In the genomic region with DNA sequence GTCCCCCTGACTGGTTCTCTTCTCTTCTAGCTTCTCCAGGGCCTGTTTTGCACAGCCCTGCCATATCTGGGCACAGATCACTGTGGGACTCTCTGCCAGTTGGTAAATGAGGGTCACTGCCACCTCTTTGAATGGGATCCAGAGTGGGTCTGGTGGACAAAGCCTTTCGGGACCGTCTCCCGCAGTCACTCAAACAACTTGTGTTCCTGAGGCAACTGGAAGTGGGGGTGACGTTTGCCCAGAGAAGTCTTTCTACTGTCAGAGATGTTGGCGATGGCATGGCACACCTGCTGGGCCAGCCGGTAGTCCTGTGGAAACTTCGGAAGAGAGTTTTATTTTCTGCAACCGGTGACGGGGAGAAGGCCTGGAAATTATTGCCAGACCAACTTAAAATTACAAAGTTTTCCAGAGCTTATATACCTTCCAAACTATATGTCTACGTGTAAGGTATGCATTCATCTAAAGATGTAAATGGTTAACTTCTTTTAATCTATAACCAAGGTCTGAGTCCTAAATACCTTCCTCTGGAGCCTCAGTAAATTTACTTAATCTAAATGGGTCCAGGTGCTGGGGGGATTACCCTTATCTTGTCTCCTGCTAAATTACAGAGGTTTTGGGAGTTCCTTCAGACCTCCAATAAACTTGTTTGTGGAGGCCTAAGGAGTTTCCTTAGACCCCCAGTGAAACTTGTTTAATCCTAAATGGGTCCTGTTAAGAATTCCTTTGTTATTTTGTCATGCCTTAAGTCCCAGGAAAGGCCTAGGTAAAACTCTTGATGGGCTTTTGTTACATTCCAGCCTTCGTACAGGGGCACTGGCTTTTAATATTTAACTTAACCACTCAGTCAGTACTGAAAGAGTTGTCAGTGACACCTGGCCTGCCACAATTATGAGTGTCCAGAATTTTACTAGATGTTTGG, we compare ENCODE assay signal across 1 cellular context.
TF ChIP-seq lines count a peak whose summit lies in the region.

No MANE protein-coding gene starts in this region.

TF ChIP-seq in HepG2, 621 proteins besides CTCF, POLR2A, EP300 and RAD21 (continued from another document and continues in another):
- TF ChIP-seq, protein P1, sequence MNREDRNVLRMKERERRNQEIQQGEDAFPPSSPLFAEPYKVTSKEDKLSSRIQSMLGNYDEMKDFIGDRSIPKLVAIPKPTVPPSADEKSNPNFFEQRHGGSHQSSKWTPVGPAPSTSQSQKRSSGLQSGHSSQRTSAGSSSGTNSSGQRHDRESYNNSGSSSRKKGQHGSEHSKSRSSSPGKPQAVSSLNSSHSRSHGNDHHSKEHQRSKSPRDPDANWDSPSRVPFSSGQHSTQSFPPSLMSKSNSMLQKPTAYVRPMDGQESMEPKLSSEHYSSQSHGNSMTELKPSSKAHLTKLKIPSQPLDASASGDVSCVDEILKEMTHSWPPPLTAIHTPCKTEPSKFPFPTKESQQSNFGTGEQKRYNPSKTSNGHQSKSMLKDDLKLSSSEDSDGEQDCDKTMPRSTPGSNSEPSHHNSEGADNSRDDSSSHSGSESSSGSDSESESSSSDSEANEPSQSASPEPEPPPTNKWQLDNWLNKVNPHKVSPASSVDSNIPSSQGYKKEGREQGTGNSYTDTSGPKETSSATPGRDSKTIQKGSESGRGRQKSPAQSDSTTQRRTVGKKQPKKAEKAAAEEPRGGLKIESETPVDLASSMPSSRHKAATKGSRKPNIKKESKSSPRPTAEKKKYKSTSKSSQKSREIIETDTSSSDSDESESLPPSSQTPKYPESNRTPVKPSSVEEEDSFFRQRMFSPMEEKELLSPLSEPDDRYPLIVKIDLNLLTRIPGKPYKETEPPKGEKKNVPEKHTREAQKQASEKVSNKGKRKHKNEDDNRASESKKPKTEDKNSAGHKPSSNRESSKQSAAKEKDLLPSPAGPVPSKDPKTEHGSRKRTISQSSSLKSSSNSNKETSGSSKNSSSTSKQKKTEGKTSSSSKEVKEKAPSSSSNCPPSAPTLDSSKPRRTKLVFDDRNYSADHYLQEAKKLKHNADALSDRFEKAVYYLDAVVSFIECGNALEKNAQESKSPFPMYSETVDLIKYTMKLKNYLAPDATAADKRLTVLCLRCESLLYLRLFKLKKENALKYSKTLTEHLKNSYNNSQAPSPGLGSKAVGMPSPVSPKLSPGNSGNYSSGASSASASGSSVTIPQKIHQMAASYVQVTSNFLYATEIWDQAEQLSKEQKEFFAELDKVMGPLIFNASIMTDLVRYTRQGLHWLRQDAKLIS (CRISPR knock-in tag; IDR thresholded peaks at IDR 0.05), result no peak
- TF ChIP-seq ZBTB33 (CRISPR knock-in tag; IDR thresholded peaks at IDR 0.05) (no peak), SRSF4 (IDR thresholded peaks at IDR 0.05; ENCODE audit: low read depth, low read length, poor library complexity, severe bottlenecking) (no peak), SNAI1 (CRISPR knock-in tag; IDR thresholded peaks at IDR 0.05; ENCODE audit: borderline replicate concordance) (no peak), ARID5B (CRISPR knock-in tag; IDR thresholded peaks at IDR 0.05) (peak; percentile 29; the same call in 1 of the 2 replicates), TCF7 (IDR thresholded peaks at IDR 0.05; ENCODE audit: low read depth) (0 out of 2 replicates have a peak, but pooled peaks have one; percentile 18), ZBTB20 (CRISPR knock-in tag; IDR thresholded peaks at IDR 0.05; ENCODE audit: borderline replicate concordance, low read depth) (peak; percentile 99), ZFP1 (CRISPR knock-in tag; IDR thresholded peaks at IDR 0.05) (no peak), TEAD2 (CRISPR knock-in tag; IDR thresholded peaks at IDR 0.05) (no peak), ARID2 (CRISPR knock-in tag; IDR thresholded peaks at IDR 0.05; ENCODE audit: borderline replicate concordance) (no peak), ZNF343 (CRISPR knock-in tag; IDR thresholded peaks at IDR 0.05) (no peak), ZNF407 (CRISPR knock-in tag; IDR thresholded peaks at IDR 0.05; ENCODE audit: not compliant biosample characterization) (no peak), RFX1 (IDR thresholded peaks at IDR 0.05) (no peak), KDM5A (IDR thresholded peaks at IDR 0.05; ENCODE audit: borderline replicate concordance, low read length) (no peak), ZNF607 (CRISPR knock-in tag; IDR thresholded peaks at IDR 0.05; ENCODE audit: borderline replicate concordance) (no peak), CENPX (CRISPR knock-in tag; IDR thresholded peaks at IDR 0.05) (no peak), SMARCC2 (IDR thresholded peaks at IDR 0.05) (no peak), ZBTB26 (CRISPR knock-in tag; IDR thresholded peaks at IDR 0.05; ENCODE audit: borderline replicate concordance) (no peak), ZNF550 (CRISPR knock-in tag; IDR thresholded peaks at IDR 0.05; ENCODE audit: borderline replicate concordance) (no peak), BATF2 (CRISPR knock-in tag; IDR thresholded peaks at IDR 0.05) (no peak), HOXD1 (CRISPR knock-in tag; IDR thresholded peaks at IDR 0.05) (no peak)
- TF ChIP-seq, protein P2, sequence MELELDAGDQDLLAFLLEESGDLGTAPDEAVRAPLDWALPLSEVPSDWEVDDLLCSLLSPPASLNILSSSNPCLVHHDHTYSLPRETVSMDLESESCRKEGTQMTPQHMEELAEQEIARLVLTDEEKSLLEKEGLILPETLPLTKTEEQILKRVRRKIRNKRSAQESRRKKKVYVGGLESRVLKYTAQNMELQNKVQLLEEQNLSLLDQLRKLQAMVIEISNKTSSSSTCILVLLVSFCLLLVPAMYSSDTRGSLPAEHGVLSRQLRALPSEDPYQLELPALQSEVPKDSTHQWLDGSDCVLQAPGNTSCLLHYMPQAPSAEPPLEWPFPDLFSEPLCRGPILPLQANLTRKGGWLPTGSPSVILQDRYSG (CRISPR knock-in tag; IDR thresholded peaks at IDR 0.05), result no peak
- TF ChIP-seq, protein P3, sequence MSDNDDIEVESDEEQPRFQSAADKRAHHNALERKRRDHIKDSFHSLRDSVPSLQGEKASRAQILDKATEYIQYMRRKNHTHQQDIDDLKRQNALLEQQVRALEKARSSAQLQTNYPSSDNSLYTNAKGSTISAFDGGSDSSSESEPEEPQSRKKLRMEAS (IDR thresholded peaks at IDR 0.05), result 0 out of 2 replicates have a peak, but pooled peaks have one; percentile 7
- TF ChIP-seq, protein P4, sequence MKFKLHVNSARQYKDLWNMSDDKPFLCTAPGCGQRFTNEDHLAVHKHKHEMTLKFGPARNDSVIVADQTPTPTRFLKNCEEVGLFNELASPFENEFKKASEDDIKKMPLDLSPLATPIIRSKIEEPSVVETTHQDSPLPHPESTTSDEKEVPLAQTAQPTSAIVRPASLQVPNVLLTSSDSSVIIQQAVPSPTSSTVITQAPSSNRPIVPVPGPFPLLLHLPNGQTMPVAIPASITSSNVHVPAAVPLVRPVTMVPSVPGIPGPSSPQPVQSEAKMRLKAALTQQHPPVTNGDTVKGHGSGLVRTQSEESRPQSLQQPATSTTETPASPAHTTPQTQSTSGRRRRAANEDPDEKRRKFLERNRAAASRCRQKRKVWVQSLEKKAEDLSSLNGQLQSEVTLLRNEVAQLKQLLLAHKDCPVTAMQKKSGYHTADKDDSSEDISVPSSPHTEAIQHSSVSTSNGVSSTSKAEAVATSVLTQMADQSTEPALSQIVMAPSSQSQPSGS (CRISPR knock-in tag; IDR thresholded peaks at IDR 0.05), result no peak
